ENCODE assay signal across 9 cellular contexts in genomic region chr11:120432056-120433018, GRCh38.
DNase-seq lines count a peak whose midpoint lies in the region; ATAC-seq and TF ChIP-seq lines count a peak whose summit lies in the region.
"Had no signal": no experiment of that assay in that cellular context is flagged by ENCODE, and none has a peak within 500 bp of the region (broad histone marks: within the 10 kb centered on the region; RNA-seq: fewer than 3 reads in every experiment).

No MANE protein-coding gene starts in this region.

- peak; percentile 99 for DNase-seq in EL
- peak; percentile 100 for DNase-seq in IMR-90
- peak in 1 of 2 donors; percentile 5 for DNase-seq in activated naive CD4-positive, alpha-beta T cell treated with anti-CD3 and anti-CD28 coated beads, Interleukin-2, amount 50 U/mL, for 72 hours (ENCODE audit: low spot score in 2 of 2)
- DNase-seq in iPS-NIHi11 (ENCODE audit: low spot score), result peak; percentile 19
- DNase-seq in NCI-H1092 (lab: John Stamatoyannopoulos, UW), result no peak
- DNase-seq in GM20000 (ENCODE audit: low spot score), result no peak
- DNase-seq: naive B cell had no signal

- 0 out of 2 replicates have a peak overlapping the region, but pooled peaks have one; percentile 1 for H3K23ac ChIP-seq in IMR-90 (ENCODE audit: low read depth, low read length)

- H3K9ac ChIP-seq in IMR-90 (ENCODE audit: low read depth, low read length) (peak overlapping the region; percentile 10; the same call in 1 of the 2 replicates), subcutaneous abdominal adipose tissue (ENCODE audit: low read length in 5 of 5) (peak overlapping the region in 1 of 5 donors; percentile 55)

- H4K20me1 ChIP-seq in IMR-90 (ENCODE audit: insufficient read depth, low read length), result no peaks in the 10 kb centered on the region

- H2BK15ac ChIP-seq in IMR-90 (ENCODE audit: low read depth, low read length), result peak overlapping the region; percentile 92

- peak overlapping the region; percentile 62 to 84 for H3K27ac Mint-ChIP-seq in activated naive CD4-positive, alpha-beta T cell treated with anti-CD3 and anti-CD28 coated beads, Interleukin-2, amount 50 U/mL, for 72 hours

- H4K91ac ChIP-seq in IMR-90 (ENCODE audit: insufficient read depth, low read depth, low read length), result peak overlapping the region; percentile 36; the same call in 1 of the 2 replicates

- H3K4me3 ChIP-seq in IMR-90 (ENCODE audit: insufficient read depth, low read depth, low read length) (no peak overlapping the region), subcutaneous abdominal adipose tissue (ENCODE audit: low read depth in 1 of 5, low read length in 5 of 5) (no peak overlapping the region)

- TF ChIP-seq RAD21 in IMR-90 (IDR thresholded peaks at IDR 0.05; ENCODE audit: low read length), result peak; percentile 29; the same call in 1 of the 2 replicates

- H3K9me1 ChIP-seq in IMR-90 (ENCODE audit: insufficient read depth, low read length), result peaks cover 3% of the 10 kb centered on the region; the same call in 1 of the 2 replicates

- TF ChIP-seq CTCF in IMR-90 (conservative IDR thresholded peaks at IDR 0.05; ENCODE audit: low read depth, low read length) (no peak), GM20000 (IDR thresholded peaks at IDR 0.05; ENCODE audit: extremely low read depth, missing control alignments) (no peak)

- H2AK9ac ChIP-seq in IMR-90 (replicated peaks; ENCODE audit: low read depth, low read length, poor library complexity), result no peak overlapping the region

- intact Hi-C loops in IMR-90 (cut with micrococcal nuclease), result loop anchor here (1.0 to 5.0 kb wide), 2 partner anchors 40 to 96 kb away; partner anchors contain the start of gene ARHGEF12

- H3K27me3 ChIP-seq in IMR-90 (ENCODE audit: control insufficient read depth, insufficient read depth, low read length) (no peaks in the 10 kb centered on the region), subcutaneous abdominal adipose tissue (ENCODE audit: control insufficient read depth in 5 of 5, insufficient read depth in 4 of 5, low read length in 5 of 5) (no peaks in the 10 kb centered on the region)

- H3K36me3 ChIP-seq in IMR-90 (ENCODE audit: control insufficient read depth, insufficient read depth, low read length) (peaks cover 5% of the 10 kb centered on the region), subcutaneous abdominal adipose tissue (ENCODE audit: control insufficient read depth in 5 of 5, insufficient read depth in 5 of 5, low read length in 5 of 5) (peaks cover 3 to 14% (median 11%) of the 10 kb centered on the region in 5 donors)

- H4K8ac ChIP-seq in IMR-90 (ENCODE audit: low read depth in 2 of 2, low read length in 2 of 2), result peak overlapping the region; percentile 63 to 99

- WGBS in IMR-90 (ENCODE audit: extremely low coverage in 2 of 2, insufficient read length in 1 of 2), 2 experiments, result no CpG with 5 or more reads among the region's 4 CpGs

- TF ChIP-seq POLR2A in IMR-90 (IDR thresholded peaks at IDR 0.05; ENCODE audit: low read depth, low read length), result peak; percentile 31; the same call in 1 of the 2 replicates

- peak overlapping the region; percentile 65 for H2AK5ac ChIP-seq in IMR-90 (ENCODE audit: low read depth, low read length)

- no TSS peak for BruUV-seq in IMR-90 (replicated peaks; lab: Mats Ljungman, UMichigan)

- CTCF ChIA-PET in IMR-90 (lab: Yijun Ruan, JAX), result interaction anchor here (0.9 to 2.3 kb wide), 4 partner anchors 12 to 97 kb away, joined by 3 to 8 read pairs (median 4); no protein-coding TSS in a partner anchor

- peak overlapping the region; percentile 91 for H3K27ac ChIP-seq in IMR-90 (ENCODE audit: insufficient read depth, low read length)
- H3K27ac ChIP-seq in subcutaneous abdominal adipose tissue (ENCODE audit: low read depth, low read length), result peak overlapping the region; percentile 70

- H3K4ac ChIP-seq in IMR-90 (ENCODE audit: low read depth, low read length), result peak overlapping the region; percentile 59; the same call in 1 of the 2 replicates

- peak overlapping the region; percentile 83; the same call in 1 of the 2 replicates for H2BK20ac ChIP-seq in IMR-90 (ENCODE audit: low read depth, low read length)

- H3K9me3 ChIP-seq in IMR-90 (ENCODE audit: control insufficient read depth, insufficient read depth, low read length), result no peaks in the 10 kb centered on the region
- H3K9me3 ChIP-seq in subcutaneous abdominal adipose tissue (ENCODE audit: control insufficient read depth in 5 of 5, low read length in 5 of 5), result no peaks in the 10 kb centered on the region

- H2AFZ ChIP-seq in IMR-90 (replicated peaks; ENCODE audit: low read length, poor library complexity), result no peak overlapping the region

- no peaks in the 10 kb centered on the region for H3K36me3 Mint-ChIP-seq in activated naive CD4-positive, alpha-beta T cell treated with anti-CD3 and anti-CD28 coated beads, Interleukin-2, amount 50 U/mL, for 72 hours

- no peak overlapping the region; the same call in 1 of the 2 replicates for H3K4me2 ChIP-seq in IMR-90 (ENCODE audit: low read depth, low read length)

- H3K14ac ChIP-seq in IMR-90 (replicated peaks; ENCODE audit: low read depth, low read length), result peak overlapping the region; percentile 77

- H3K18ac ChIP-seq in IMR-90 (ENCODE audit: low read depth, low read length), result peak overlapping the region; percentile 98

- H3K56ac ChIP-seq in IMR-90 (ENCODE audit: extremely low read depth, insufficient read depth, low read length), result 0 out of 2 replicates have a peak overlapping the region, but pooled peaks have one; percentile 96

- H4K5ac ChIP-seq in IMR-90 (ENCODE audit: low read depth, low read length), result peak overlapping the region; percentile 54; the same call in 1 of the 2 replicates

- H2BK5ac ChIP-seq in IMR-90 (ENCODE audit: low read depth, low read length, poor library complexity, severe bottlenecking), result peak overlapping the region; percentile 100

- peaks cover 7% of the 10 kb centered on the region for H3K4me1 ChIP-seq in IMR-90 (ENCODE audit: control insufficient read depth, insufficient read depth, low read length)
- H3K4me1 ChIP-seq in subcutaneous abdominal adipose tissue (ENCODE audit: control insufficient read depth in 5 of 5, insufficient read depth in 5 of 5, low read length in 5 of 5), result no peaks in the 10 kb centered on the region

- in situ Hi-C loops in IMR-90 (cut with MboI; ENCODE audit: low sequenced_read_pairs), result loop anchor here (25.0 kb wide), 1 partner anchor 95 kb away; the partner anchor contains the start of genes ARHGEF12 and TLCD5

- dilution Hi-C loops in IMR-90 (cut with HindIII; ENCODE audit: low sequenced_read_pairs, unreplicated experiment), result no loop called here

- H3K9me3 Mint-ChIP-seq in activated naive CD4-positive, alpha-beta T cell treated with anti-CD3 and anti-CD28 coated beads, Interleukin-2, amount 50 U/mL, for 72 hours, result no peaks in the 10 kb centered on the region
- H3K9me3 Mint-ChIP-seq: naive B cell had no signal

- peak overlapping the region; percentile 100 for H2BK120ac ChIP-seq in IMR-90 (ENCODE audit: low read depth, low read length)

- POLR2A ChIA-PET in IMR-90 (lab: Charles Lee; ENCODE audit: unreplicated experiment), result interaction anchor here (1.0 to 1.1 kb wide), 2 partner anchors 37 to 95 kb away, joined by 4 read pairs; no protein-coding TSS in a partner anchor

- peaks cover 7 to 39% of the 10 kb centered on the region in 2 experiments; a peak in 3 of 4 replicates for H3K79me1 ChIP-seq in IMR-90 (ENCODE audit: low read depth in 1 of 2, low read length in 2 of 2)

- ATAC-seq in IMR-90 (ENCODE audit: low read depth) (peak; percentile 94), HG02571 (IDR thresholded peaks at IDR 0.05; ENCODE audit: unreplicated experiment) (no peak)
- peak; percentile 84 to 91 for ATAC-seq in activated naive CD4-positive, alpha-beta T cell treated with anti-CD3 and anti-CD28 coated beads, Interleukin-2, amount 50 U/mL, for 72 hours

TF ChIP-seq in IMR-90, 13 proteins besides CTCF, POLR2A, EP300 and RAD21:
- TF ChIP-seq MXI1 (IDR thresholded peaks at IDR 0.05; ENCODE audit: borderline replicate concordance, low read depth, low read length) (no peak), BHLHE40 (IDR thresholded peaks at IDR 0.05; ENCODE audit: low read depth, low read length) (no peak), CHD1 (IDR thresholded peaks at IDR 0.05; ENCODE audit: low read depth, low read length) (no peak), RFX5 (IDR thresholded peaks at IDR 0.05; ENCODE audit: low read depth, low read length) (no peak), CEBPB (IDR thresholded peaks at IDR 0.05; ENCODE audit: low read depth, low read length) (peak; percentile 61), MAZ (IDR thresholded peaks at IDR 0.05; ENCODE audit: borderline replicate concordance, low read depth, low read length) (no peak), NFE2L2 (IDR thresholded peaks at IDR 0.05; ENCODE audit: low read depth, low read length) (no peak), USF2 (IDR thresholded peaks at IDR 0.05; ENCODE audit: low read depth, low read length) (no peak), ELK1 (IDR thresholded peaks at IDR 0.05; ENCODE audit: borderline replicate concordance, low read depth, low read length) (no peak), MAFK (IDR thresholded peaks at IDR 0.05; ENCODE audit: low read depth, low read length) (no peak), SMC3 (IDR thresholded peaks at IDR 0.05; ENCODE audit: low read depth, low read length) (0 out of 2 replicates have a peak, but pooled peaks have one; percentile 15), RCOR1 (IDR thresholded peaks at IDR 0.05; ENCODE audit: insufficient replicate concordance, low read length) (no peak), FOS (IDR thresholded peaks at IDR 0.05; ENCODE audit: low read depth, low read length) (peak; percentile 95)

Comparison
In these comparisons a context has a peak if more than half of its experiments do, and no peak if none do; other contexts are left out.
1. DNase-seq: peak in EL (single experiment), IMR-90 (single experiment) and iPS-NIHi11 (single experiment); none in NCI-H1092 (single experiment) and GM20000 (single experiment).